Comparison of ENCODE assay signal across 36 cellular contexts in the genomic region with DNA sequence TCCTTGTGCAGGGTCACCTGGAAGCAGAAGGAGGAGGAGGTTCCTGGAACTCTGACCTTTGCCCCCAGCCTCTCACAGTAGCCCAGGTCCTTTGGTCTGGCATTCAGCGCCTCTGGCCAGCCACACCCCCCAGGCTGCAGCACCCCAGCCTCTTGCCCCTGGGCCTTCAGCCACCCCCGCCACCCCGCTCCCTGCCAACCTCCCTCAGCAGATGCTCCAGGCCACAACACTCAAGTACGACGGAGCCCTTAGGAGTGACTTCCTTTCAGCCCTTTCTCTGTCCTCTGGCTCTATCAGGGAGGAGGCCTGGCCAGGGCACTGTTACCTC. TPM values are rescaled to one million over a fixed set of nuclear protein-coding genes. Genes with fewer than 3 reads are reported as not detected.
"Had no signal": no experiment of that assay in that cellular context is flagged by ENCODE, and none has a peak within 500 bp of the region (broad histone marks: within the 10 kb centered on the region; RNA-seq: fewer than 3 reads in every experiment).

No MANE protein-coding gene starts in this region.

- DNase-seq: activated CD4-positive, alpha-beta memory T cell treated with anti-CD3 and anti-CD28 coated beads for 36 hours; activated CD4-positive, alpha-beta T cell treated with anti-CD3 and anti-CD28 coated beads for 36 hours; activated CD4-positive, alpha-beta T cell treated with anti-CD3 and anti-CD28 coated beads, Interleukin-2, amount 10 ng/mL, durations not matched to agents 7 days and 5 days; activated CD8-positive, alpha-beta memory T cell treated with anti-CD3 and anti-CD28 coated beads, Interleukin-2, amount 50 U/mL, for 4 hours; activated gamma-delta T cell treated with Interleukin-2 at 50 U/mL for 16 hours; activated naive CD4-positive, alpha-beta T cell treated with anti-CD3 and anti-CD28 coated beads for 36 hours; activated T-cell treated with anti-CD3 and anti-CD28 coated beads for 4 hours; activated T-cell treated with anti-CD3 and anti-CD28 coated beads, Interleukin-2, amount 50 U/mL, for 4 hours; adrenal gland; central memory CD4-positive, alpha-beta T cell; Karpas-422; KBM-7; MG63; NCI-H1048; NCI-H1105 treated with DMSO at 0.1 percent for 48 hours; NCI-H1436; NCI-H1694; NCI-H1930; NCI-H2081 treated with DMSO at 0.1 percent for 48 hours; NCI-H226; NCI-H446 treated with DMSO at 0.1 percent for 48 hours; NCI-H524; NCI-H69; PC-9; T1000 had no signal

- H3K4me3 ChIP-seq: adrenal gland, MG63, PC-9, SK-N-MC had no signal

- H3K36me3 Mint-ChIP-seq: IgD-negative memory B cell, WTC11 had no signal

- H3K9me3 Mint-ChIP-seq: activated CD4-positive, alpha-beta memory T cell treated with anti-CD3 and anti-CD28 coated beads for 36 hours; activated CD4-positive, alpha-beta T cell treated with anti-CD3 and anti-CD28 coated beads, Interleukin-2, amount 10 ng/mL, durations not matched to agents 7 days and 5 days; activated naive CD4-positive, alpha-beta T cell treated with anti-CD3 and anti-CD28 coated beads, Interleukin-2, amount 50 U/mL, for 72 hours; activated T-helper 1 cell treated with anti-CD3 and anti-CD28 coated beads, Interleukin-12 subunit alpha, Interleukin-12 subunit beta, Interleukin-2, Interleukin-4 antibody, amounts not matched to agents 30 ng/mL and 10 ng/mL and 1 ng/mL, durations not matched to agents 14 hours and 24 hours and 36 hours; WTC11 had no signal

- H3K4me1 Mint-ChIP-seq: activated CD4-positive, alpha-beta T cell treated with anti-CD3 and anti-CD28 coated beads for 36 hours; activated CD4-positive, alpha-beta T cell treated with anti-CD3 and anti-CD28 coated beads, Interleukin-2, amount 10 ng/mL, durations not matched to agents 7 days and 5 days; brain had no signal

- H3K4me3 Mint-ChIP-seq: activated CD4-positive, alpha-beta memory T cell treated with anti-CD3 and anti-CD28 coated beads for 36 hours; activated CD4-positive, alpha-beta T cell treated with anti-CD3 and anti-CD28 coated beads for 36 hours; activated CD4-positive, alpha-beta T cell treated with anti-CD3 and anti-CD28 coated beads, Interleukin-2, amount 10 ng/mL, durations not matched to agents 7 days and 5 days; activated naive CD4-positive, alpha-beta T cell treated with anti-CD3 and anti-CD28 coated beads for 36 hours; activated T-cell treated with anti-CD3 and anti-CD28 coated beads, Interleukin-2, amount 50 U/mL, for 4 hours; activated T-helper 1 cell treated with anti-CD3 and anti-CD28 coated beads, Interleukin-12 subunit alpha, Interleukin-12 subunit beta, Interleukin-2, Interleukin-4 antibody, amounts not matched to agents 30 ng/mL and 10 ng/mL and 1 ng/mL, durations not matched to agents 14 hours and 24 hours and 36 hours; brain; IgD-negative memory B cell; WTC11 had no signal

- H3K9me3 ChIP-seq: adrenal gland, MG63 had no signal

- H3K4me1 ChIP-seq: adrenal gland had no signal

- H3K27ac Mint-ChIP-seq: activated CD4-positive, alpha-beta memory T cell treated with anti-CD3 and anti-CD28 coated beads for 36 hours; activated CD4-positive, alpha-beta T cell treated with anti-CD3 and anti-CD28 coated beads for 36 hours; activated CD4-positive, alpha-beta T cell treated with anti-CD3 and anti-CD28 coated beads, Interleukin-2, amount 10 ng/mL, durations not matched to agents 7 days and 5 days; activated naive CD4-positive, alpha-beta T cell treated with anti-CD3 and anti-CD28 coated beads for 36 hours; activated naive CD4-positive, alpha-beta T cell treated with anti-CD3 and anti-CD28 coated beads, Interleukin-2, amount 50 U/mL, for 72 hours; activated T-helper 1 cell treated with anti-CD3 and anti-CD28 coated beads, Interleukin-12 subunit alpha, Interleukin-12 subunit beta, Interleukin-2, Interleukin-4 antibody, amounts not matched to agents 30 ng/mL and 10 ng/mL and 1 ng/mL, durations not matched to agents 14 hours and 24 hours and 36 hours; brain; IgD-negative memory B cell; WTC11 had no signal

- H3K27me3 Mint-ChIP-seq: activated CD4-positive, alpha-beta memory T cell treated with anti-CD3 and anti-CD28 coated beads for 36 hours had no signal

- H3K36me3 ChIP-seq: adrenal gland, MG63 had no signal

- H3K27ac ChIP-seq: adrenal gland, PC-9, RWPE1, SK-N-MC had no signal

- H3K27me3 ChIP-seq: adrenal gland, MG63 had no signal

- FAIRE-seq: RCC 7860, TTC549 had no signal

RNA-seq across cellular contexts. Expression of gene GRIP2, which starts 45.2 kb away (rescaled TPM):
- total RNA-seq: activated CD4-positive, alpha-beta memory T cell treated with anti-CD3 and anti-CD28 coated beads for 36 hours; activated CD4-positive, alpha-beta T cell treated with anti-CD3 and anti-CD28 coated beads for 36 hours; activated naive CD4-positive, alpha-beta T cell treated with anti-CD3 and anti-CD28 coated beads for 36 hours; activated naive CD4-positive, alpha-beta T cell treated with anti-CD3 and anti-CD28 coated beads, Interleukin-2, amount 50 U/mL, for 72 hours; activated T-cell treated with anti-CD3 and anti-CD28 coated beads, Interleukin-2, amount 50 U/mL, for 4 hours; activated T-helper 1 cell treated with anti-CD3 and anti-CD28 coated beads, Interleukin-12 subunit alpha, Interleukin-12 subunit beta, Interleukin-2, Interleukin-4 antibody, amounts not matched to agents 30 ng/mL and 10 ng/mL and 1 ng/mL, durations not matched to agents 14 hours and 24 hours and 36 hours; OCI-LY7; PC-9; T-helper 2 cell treated with Interferon-gamma antibody and Interleukin-4, amounts not matched to agents 100 ng/mL and 5 ng/mL, for 36 hours had no signal
- polyA plus RNA-seq: IgD-negative memory B cell had no signal
